37 cellular contexts compared by ENCODE assay signal in genomic region chr7:138804618-138805017, GRCh38. TPM values are rescaled to one million over a fixed set of nuclear protein-coding genes. Genes with fewer than 3 reads are reported as not detected.
"Had no signal": no experiment of that assay in that cellular context is flagged by ENCODE, and none has a peak within 500 bp of the region (broad histone marks: within the 10 kb centered on the region; RNA-seq: fewer than 3 reads in every experiment).

No MANE protein-coding gene starts in this region.

- H3K27ac ChIP-seq: ascending aorta, cardiac muscle cell, VCaP had no signal

- FAIRE-seq: bronchial epithelial cell, TTC549 had no signal

- H3K9me3 Mint-ChIP-seq: activated naive CD4-positive, alpha-beta T cell treated with anti-CD3 and anti-CD28 coated beads, Interleukin-2, amount 50 U/mL, for 24 hours; activated naive CD8-positive, alpha-beta T cell treated with anti-CD3 and anti-CD28 coated beads, Interleukin-2, amount 50 U/mL, for 24 hours; activated T-helper 2 cell treated with anti-CD3 and anti-CD28 coated beads, Interferon-gamma antibody, Interleukin-2, Interleukin-4, amounts not matched to agents 10 μg/mL and 5 μg/mL and 100 μg/mL, durations not matched to agents 14 hours and 24 hours and 36 hours; central memory CD8-positive, alpha-beta T cell had no signal

- H3K27ac Mint-ChIP-seq: activated B cell treated with CpG ODN at 0.5 μM for 24 hours; activated CD8-positive, alpha-beta T cell treated with anti-CD3 and anti-CD28 coated beads for 36 hours; activated naive CD4-positive, alpha-beta T cell treated with anti-CD3 and anti-CD28 coated beads, Interleukin-2, amount 10 ng/mL, durations not matched to agents 7 days and 5 days; activated naive CD4-positive, alpha-beta T cell treated with anti-CD3 and anti-CD28 coated beads, Interleukin-2, amount 50 U/mL, for 24 hours; activated naive CD8-positive, alpha-beta T cell; activated naive CD8-positive, alpha-beta T cell treated with anti-CD3 and anti-CD28 coated beads, Interleukin-2, amount 10 ng/mL, durations not matched to agents 7 days and 5 days; activated naive CD8-positive, alpha-beta T cell treated with anti-CD3 and anti-CD28 coated beads, Interleukin-2, amount 50 U/mL, for 24 hours; activated T-helper 1 cell treated with anti-CD3 and anti-CD28 coated beads, Interleukin-12 subunit alpha, Interleukin-12 subunit beta, Interleukin-2, Interleukin-4 antibody, amounts not matched to agents 30 ng/mL and 10 ng/mL and 1 ng/mL, durations not matched to agents 14 hours and 24 hours and 36 hours; activated T-helper 2 cell treated with anti-CD3 and anti-CD28 coated beads, Interferon-gamma antibody, Interleukin-2, Interleukin-4, amounts not matched to agents 10 μg/mL and 5 μg/mL and 100 μg/mL, durations not matched to agents 14 hours and 24 hours and 36 hours; brain; T-helper 1 cell treated with Interleukin-12 subunit alpha and Interleukin-12 subunit beta and Interleukin-4 antibody, amounts not matched to agents 30 μg/mL and 1 μg/mL, for 36 hours; T-helper 2 cell treated with Interferon-gamma antibody and Interleukin-4, amounts not matched to agents 5 μg/mL and 100 μg/mL, for 36 hours had no signal

- H3K27me3 ChIP-seq: ascending aorta, cardiac muscle cell had no signal

- H3K36me3 Mint-ChIP-seq: activated naive CD4-positive, alpha-beta T cell treated with anti-CD3 and anti-CD28 coated beads, Interleukin-2, amount 10 ng/mL, durations not matched to agents 7 days and 5 days; activated naive CD4-positive, alpha-beta T cell treated with anti-CD3 and anti-CD28 coated beads, Interleukin-2, amount 50 U/mL, for 24 hours; activated naive CD8-positive, alpha-beta T cell; activated naive CD8-positive, alpha-beta T cell treated with anti-CD3 and anti-CD28 coated beads, Interleukin-2, amount 10 ng/mL, durations not matched to agents 7 days and 5 days; brain had no signal

- H3K36me3 ChIP-seq: ascending aorta, cardiac muscle cell had no signal

- H3K4me3 ChIP-seq: ascending aorta, cardiac muscle cell had no signal

- H3K4me1 Mint-ChIP-seq: activated B cell treated with CpG ODN at 0.5 μM for 24 hours; activated naive CD4-positive, alpha-beta T cell treated with anti-CD3 and anti-CD28 coated beads, Interleukin-2, amount 10 ng/mL, durations not matched to agents 7 days and 5 days; activated naive CD4-positive, alpha-beta T cell treated with anti-CD3 and anti-CD28 coated beads, Interleukin-2, amount 50 U/mL, for 24 hours; activated naive CD8-positive, alpha-beta T cell treated with anti-CD3 and anti-CD28 coated beads, Interleukin-2, amount 10 ng/mL, durations not matched to agents 7 days and 5 days; activated naive CD8-positive, alpha-beta T cell treated with anti-CD3 and anti-CD28 coated beads, Interleukin-2, amount 50 U/mL, for 24 hours; brain; central memory CD8-positive, alpha-beta T cell had no signal

- H3K27me3 Mint-ChIP-seq: activated B cell treated with CpG ODN at 0.5 μM for 24 hours; activated CD8-positive, alpha-beta T cell treated with anti-CD3 and anti-CD28 coated beads for 36 hours; activated naive CD4-positive, alpha-beta T cell treated with anti-CD3 and anti-CD28 coated beads, Interleukin-2, amount 50 U/mL, for 24 hours; activated naive CD8-positive, alpha-beta T cell; activated naive CD8-positive, alpha-beta T cell treated with anti-CD3 and anti-CD28 coated beads, Interleukin-2, amount 10 ng/mL, durations not matched to agents 7 days and 5 days; activated naive CD8-positive, alpha-beta T cell treated with anti-CD3 and anti-CD28 coated beads, Interleukin-2, amount 50 U/mL, for 24 hours had no signal

- ATAC-seq: activated CD8-positive, alpha-beta T cell treated with anti-CD3 and anti-CD28 coated beads for 36 hours; activated naive CD8-positive, alpha-beta T cell treated with anti-CD3 and anti-CD28 coated beads, Interleukin-2, amount 50 U/mL, for 24 hours had no signal

- DNase-seq: activated B cell treated with CpG ODN at 0.5 μM for 24 hours; activated CD4-positive, alpha-beta T cell treated with anti-CD3 and anti-CD28 coated beads for 48 hours; activated CD4-positive, alpha-beta T cell treated with anti-CD3 and anti-CD28 coated beads, Interleukin-2, amount 50 U/mL, for 1 hour; activated CD4-positive, alpha-beta T cell treated with anti-CD3 and anti-CD28 coated beads, Interleukin-2, amount 50 U/mL, for 4 hours; activated CD4-positive, CD25-positive, alpha-beta regulatory T cell treated with anti-CD3 and anti-CD28 coated beads, Interleukin-2, amount 50 U/mL, for 72 hours; activated CD8-positive, alpha-beta memory T cell treated with anti-CD3 and anti-CD28 coated beads, Interleukin-2, amount 50 U/mL, for 4 hours; activated CD8-positive, alpha-beta T cell treated with anti-CD3 and anti-CD28 coated beads for 36 hours; activated effector memory CD4-positive, alpha-beta T cell treated with Interleukin-2 at 50 U/mL for 16 hours; activated gamma-delta T cell; activated naive CD4-positive, alpha-beta T cell treated with anti-CD3 and anti-CD28 coated beads, Interleukin-2, amount 10 ng/mL, durations not matched to agents 7 days and 5 days; activated naive CD4-positive, alpha-beta T cell treated with Interleukin-2 at 50 U/mL for 16 hours; activated naive CD8-positive, alpha-beta T cell treated with anti-CD3 and anti-CD28 coated beads, Interleukin-2, amount 10 ng/mL, durations not matched to agents 7 days and 5 days; activated naive CD8-positive, alpha-beta T cell treated with anti-CD3 and anti-CD28 coated beads, Interleukin-2, amount 50 U/mL, for 24 hours; activated T-cell treated with anti-CD3 and anti-CD28 coated beads for 4 hours; activated T-cell treated with anti-CD3 and anti-CD28 coated beads, Interleukin-2, amount 50 U/mL, for 1 hour; activated T-cell treated with anti-CD3 and anti-CD28 coated beads, Interleukin-2, amount 50 U/mL, for 48 hours; amygdala; anterior cingulate cortex; caudate nucleus; cerebellar nuclear complex; SW 1271; T-helper 9 cell had no signal

- H3K9me3 ChIP-seq: ascending aorta had no signal

- H3K4me1 ChIP-seq: ascending aorta had no signal

- H3K4me3 Mint-ChIP-seq: activated B cell treated with CpG ODN at 0.5 μM for 24 hours; activated CD8-positive, alpha-beta T cell treated with anti-CD3 and anti-CD28 coated beads for 36 hours; activated naive CD4-positive, alpha-beta T cell treated with anti-CD3 and anti-CD28 coated beads, Interleukin-2, amount 10 ng/mL, durations not matched to agents 7 days and 5 days; activated naive CD4-positive, alpha-beta T cell treated with anti-CD3 and anti-CD28 coated beads, Interleukin-2, amount 50 U/mL, for 24 hours; activated naive CD8-positive, alpha-beta T cell; activated naive CD8-positive, alpha-beta T cell treated with anti-CD3 and anti-CD28 coated beads, Interleukin-2, amount 10 ng/mL, durations not matched to agents 7 days and 5 days; activated naive CD8-positive, alpha-beta T cell treated with anti-CD3 and anti-CD28 coated beads, Interleukin-2, amount 50 U/mL, for 24 hours; activated T-helper 1 cell treated with anti-CD3 and anti-CD28 coated beads, Interleukin-12 subunit alpha, Interleukin-12 subunit beta, Interleukin-2, Interleukin-4 antibody, amounts not matched to agents 30 ng/mL and 10 ng/mL and 1 ng/mL, durations not matched to agents 14 hours and 24 hours and 36 hours; brain; central memory CD8-positive, alpha-beta T cell; T-helper 1 cell treated with Interleukin-12 subunit alpha and Interleukin-12 subunit beta and Interleukin-4 antibody, amounts not matched to agents 30 μg/mL and 1 μg/mL, for 36 hours; T-helper 2 cell treated with Interferon-gamma antibody and Interleukin-4, amounts not matched to agents 5 μg/mL and 100 μg/mL, for 36 hours had no signal

RNA-seq across cellular contexts. Expression of gene ATP6V0A4, which starts 6.6 kb away (rescaled TPM):
- total RNA-seq: activated B cell treated with CpG ODN at 0.5 μM for 24 hours; activated CD8-positive, alpha-beta memory T cell treated with anti-CD3 and anti-CD28 coated beads for 36 hours; activated CD8-positive, alpha-beta T cell treated with anti-CD3 and anti-CD28 coated beads for 36 hours; activated naive CD8-positive, alpha-beta T cell treated with anti-CD3 and anti-CD28 coated beads, Interleukin-2, amount 10 ng/mL, durations not matched to agents 7 days and 5 days; activated T-helper 1 cell treated with anti-CD3 and anti-CD28 coated beads, Interleukin-12 subunit alpha, Interleukin-12 subunit beta, Interleukin-2, Interleukin-4 antibody, amounts not matched to agents 30 ng/mL and 10 ng/mL and 1 ng/mL, durations not matched to agents 14 hours and 24 hours and 36 hours; activated T-helper 2 cell treated with anti-CD3 and anti-CD28 coated beads, Interferon-gamma antibody, Interleukin-2, Interleukin-4, amounts not matched to agents 10 μg/mL and 5 μg/mL and 100 μg/mL, durations not matched to agents 14 hours and 24 hours and 36 hours; ascending aorta; bronchial epithelial cell; cardiac muscle cell had no signal
- polyA plus RNA-seq: cardiac muscle cell had no signal

RNA-seq across cellular contexts. Expression of gene TMEM213, which starts 6.8 kb away (rescaled TPM):
- total RNA-seq: activated B cell treated with CpG ODN at 0.5 μM for 24 hours; activated CD8-positive, alpha-beta memory T cell treated with anti-CD3 and anti-CD28 coated beads for 36 hours; activated CD8-positive, alpha-beta T cell treated with anti-CD3 and anti-CD28 coated beads for 36 hours; activated naive CD8-positive, alpha-beta T cell treated with anti-CD3 and anti-CD28 coated beads, Interleukin-2, amount 10 ng/mL, durations not matched to agents 7 days and 5 days; activated T-helper 2 cell treated with anti-CD3 and anti-CD28 coated beads, Interferon-gamma antibody, Interleukin-2, Interleukin-4, amounts not matched to agents 10 μg/mL and 5 μg/mL and 100 μg/mL, durations not matched to agents 14 hours and 24 hours and 36 hours; ascending aorta; bronchial epithelial cell; cardiac muscle cell; chondrocyte had no signal
- polyA plus RNA-seq: cardiac muscle cell had no signal
